In the genomic region with DNA sequence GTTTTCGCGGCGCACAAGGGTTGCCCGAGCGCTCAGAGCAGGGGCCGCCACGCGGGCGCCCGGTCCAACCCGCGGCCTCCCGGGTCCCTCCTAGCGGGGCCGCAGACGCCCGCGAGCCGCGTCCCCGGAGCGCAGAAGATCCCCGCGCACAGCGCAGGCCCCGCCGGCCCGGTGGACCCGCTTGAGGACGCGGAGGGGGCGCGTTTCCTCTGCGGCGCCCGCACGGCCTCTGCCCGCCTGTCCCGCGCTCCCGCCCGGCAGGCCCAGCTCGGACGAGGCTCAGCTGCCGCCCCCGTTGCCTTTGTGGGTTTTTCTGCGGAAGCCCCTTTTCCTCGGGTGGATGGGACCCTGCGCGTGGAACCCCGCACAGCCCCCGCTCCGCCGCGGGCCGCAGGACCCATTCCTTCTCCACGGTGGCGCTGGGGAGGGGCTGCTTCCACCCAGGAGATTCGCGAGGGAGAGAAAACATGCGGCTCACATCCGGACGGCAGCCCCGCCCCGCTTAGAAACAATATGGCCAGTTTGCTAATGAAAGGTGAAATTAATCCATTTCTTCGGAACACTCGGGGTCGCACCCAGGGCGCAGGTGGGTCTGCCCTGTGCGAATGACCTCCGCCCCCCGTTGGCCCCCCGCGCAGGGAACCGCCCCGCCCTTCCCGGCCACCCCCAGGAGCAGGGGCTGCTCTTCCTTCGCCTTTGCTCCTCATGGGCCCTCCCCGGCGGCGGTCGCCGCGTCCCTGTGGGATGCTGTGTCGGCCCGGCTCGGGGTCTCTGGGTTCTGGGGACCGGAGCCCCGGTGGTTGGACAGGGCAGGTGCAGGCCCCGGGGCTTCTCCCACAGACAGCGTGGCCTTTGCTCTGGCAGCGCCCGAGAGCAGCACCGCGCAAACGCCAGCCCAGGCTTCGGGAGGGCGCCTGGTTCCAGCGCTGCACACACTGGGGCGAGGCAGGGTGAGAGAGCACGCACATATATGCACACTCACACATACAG, we compare ENCODE assay signal across 13 cellular contexts. TPM values are rescaled to one million over a fixed set of nuclear protein-coding genes. Genes with fewer than 3 reads are reported as not detected.
DNase-seq lines count a peak whose midpoint lies in the region; ATAC-seq and TF ChIP-seq lines count a peak whose summit lies in the region.
"Had no signal": no experiment of that assay in that cellular context is flagged by ENCODE, and none has a peak within 500 bp of the region (broad histone marks: within the 10 kb centered on the region; RNA-seq: fewer than 3 reads in every experiment).

No MANE protein-coding gene starts in this region.

- peak overlapping the region; percentile 43 for H2AFZ ChIP-seq in GM23248
- peak overlapping the region; percentile 31 for H2AFZ ChIP-seq in mammary epithelial cell (ENCODE audit: low read depth, low read length)

- H3K27ac ChIP-seq in GM23248 (no peak overlapping the region), mammary epithelial cell (ENCODE audit: insufficient read depth, low read depth, low read length) (no peak overlapping the region)

- peak; percentile 27 for DNase-seq in GM23248
- no peak for DNase-seq in mammary epithelial cell
- DNase-seq in iris pigment epithelial cell (ENCODE audit: low read depth) = peak; percentile 49
- DNase-seq in NCI-H2227 (lab: John Stamatoyannopoulos, UW; ENCODE audit: unreplicated experiment) = no peak
- DNase-seq: activated CD4-positive, alpha-beta T cell treated with anti-CD3 and anti-CD28 coated beads for 48 hours; KG1; NCI-H2029 treated with DMSO at 0.1 percent for 48 hours had no signal

- CTCF ChIA-PET in mammary epithelial cell (lab: Charles Lee; ENCODE audit: low non-redundant PET) = no interaction called here

- H3K4me1 ChIP-seq in GM23248 (ENCODE audit: insufficient read depth) (peaks cover 14% of the 10 kb centered on the region; the same call in 1 of the 2 replicates), mammary epithelial cell (ENCODE audit: insufficient read depth, low read length) (peaks cover 13% of the 10 kb centered on the region), skeletal muscle satellite cell (ENCODE audit: control insufficient read depth, insufficient read depth, low read length) (peaks cover 33% of the 10 kb centered on the region)

- peaks cover 22% of the 10 kb centered on the region for H3K27me3 ChIP-seq in GM23248 (replicated peaks; ENCODE audit: insufficient read depth)
- H3K27me3 ChIP-seq in mammary epithelial cell (ENCODE audit: insufficient read depth, low read length) = peaks cover 6% of the 10 kb centered on the region
- H3K27me3 ChIP-seq in skeletal muscle satellite cell (ENCODE audit: control insufficient read depth, insufficient read depth, low read length) = peaks cover 74% of the 10 kb centered on the region

- no peaks in the 10 kb centered on the region for H3K9me3 ChIP-seq in GM23248 (ENCODE audit: low read depth)
- H3K9me3 ChIP-seq in mammary epithelial cell (replicated peaks; ENCODE audit: insufficient read depth, low read length) = no peaks in the 10 kb centered on the region
- H3K9me3 ChIP-seq in skeletal muscle satellite cell (replicated peaks; ENCODE audit: low read length) = no peaks in the 10 kb centered on the region

- intact Hi-C loops in mammary epithelial cell (cut with micrococcal nuclease) = no loop called here

- H3K36me3 ChIP-seq in GM23248 (ENCODE audit: low read depth) (no peaks in the 10 kb centered on the region), mammary epithelial cell (ENCODE audit: insufficient read depth, low read length) (no peaks in the 10 kb centered on the region), skeletal muscle satellite cell (ENCODE audit: insufficient read depth, low read length) (no peaks in the 10 kb centered on the region)

- H4K20me1 ChIP-seq in GM23248 (ENCODE audit: insufficient read depth) (no peaks in the 10 kb centered on the region), mammary epithelial cell (ENCODE audit: insufficient read depth, low read length) (no peaks in the 10 kb centered on the region)

- ATAC-seq in GM21619 (IDR thresholded peaks at IDR 0.05; ENCODE audit: unreplicated experiment) (no peak), HG03097 (IDR thresholded peaks at IDR 0.05; ENCODE audit: low FRiP score, unreplicated experiment) (no peak), GM18867 (IDR thresholded peaks at IDR 0.05; ENCODE audit: unreplicated experiment) (no peak)
- ATAC-seq: GM12878, HCT116 had no signal

- BruUV-seq in mammary epithelial cell (replicated peaks; lab: Mats Ljungman, UMichigan) = no TSS peak

- H3K4me3 ChIP-seq in GM23248 (peak overlapping the region; percentile 27; the same call in 1 of the 2 replicates), mammary epithelial cell (replicated peaks in 1 of 3; ENCODE audit: insufficient read depth in 1 of 3, low read depth in 2 of 3, low read length in 3 of 3) (no peak overlapping the region), skeletal muscle satellite cell (ENCODE audit: low read length) (peak overlapping the region; percentile 41)
- H3K4me3 ChIP-seq: GM12878 had no signal

- dilution Hi-C loops in mammary epithelial cell (cut with HindIII; ENCODE audit: low sequenced_read_pairs) = no loop called here

- WGBS in GM23248 (ENCODE audit: low coverage in 1 of 2, low lambda C conversion rate in 2 of 2, missing lambda C conversion rate in 2 of 2), 2 experiments = 14 to 15% methylated on average over 80 to 86 of the region's 101 CpGs
- WGBS in mammary epithelial cell (ENCODE audit: low coverage, missing lambda C conversion rate) = 52% methylated on average over 23 of the region's 101 CpGs

- peaks cover 14% of the 10 kb centered on the region for H3F3A ChIP-seq in GM23248 (ENCODE audit: insufficient read depth)

- no peaks in the 10 kb centered on the region for H3K9me2 ChIP-seq in GM23248 (ENCODE audit: insufficient read depth)

- H3K79me2 ChIP-seq in GM23248 (ENCODE audit: insufficient read depth) (no peaks in the 10 kb centered on the region), mammary epithelial cell (ENCODE audit: insufficient read depth, low read length) (no peaks in the 10 kb centered on the region)

- in situ Hi-C loops in GM23248 (cut with MboI) = no loop called here
- in situ Hi-C loops in mammary epithelial cell (cut with MboI; ENCODE audit: low sequenced_read_pairs in 2 of 2) = no loop called here

- H3K9ac ChIP-seq in GM23248 (0 out of 2 replicates have a peak overlapping the region, but pooled peaks have one; percentile 1), mammary epithelial cell (ENCODE audit: insufficient read depth, low read length) (no peak overlapping the region), skeletal muscle satellite cell (ENCODE audit: low read depth, low read length) (peak overlapping the region; percentile 30)

- TF ChIP-seq CTCF in mammary epithelial cell (conservative IDR thresholded peaks at IDR 0.05 in 1 of 2, IDR thresholded peaks at IDR 0.05 in 1 of 2; ENCODE audit: extremely low read depth in 1 of 2, insufficient read depth in 1 of 2, low read depth in 1 of 2, low read length in 2 of 2) = no peak

- H3K4me2 ChIP-seq in GM23248 (ENCODE audit: unreplicated experiment) (peak overlapping the region; percentile 22), mammary epithelial cell (ENCODE audit: insufficient read depth, low read depth, low read length) (peak overlapping the region; percentile 50), skeletal muscle satellite cell (ENCODE audit: low read length) (peak overlapping the region; percentile 73)

RNA-seq across cellular contexts. Expression of a gene that starts 9.3 kb away (rescaled TPM):
- total RNA-seq in GM23248 (2014; rRNA removed; shearing (Covaris generic)) = not detected in 2 replicates
- polyA plus RNA-seq in GM23248 (2016; fragmentation: Nextera tagmentation; extraction: Ambion mirVana) = not detected in 2 replicates
- under 1 TPM in 1 of 2 donors, not detected in 1; 0.17 TPM for total RNA-seq in mammary epithelial cell
- polyA plus RNA-seq in mammary epithelial cell = not detected
- polyA minus RNA-seq in mammary epithelial cell = not detected
- not detected in 2 replicates for total RNA-seq in skeletal muscle satellite cell (2012; rRNA removed)

Comparison
In these comparisons a context has a peak if more than half of its experiments do, and no peak if none do; other contexts are left out.
1. DNase-seq: peak in GM23248 (single experiment) and iris pigment epithelial cell (single experiment); none in mammary epithelial cell (single experiment) and NCI-H2227 (single experiment).
2. H3K4me2 ChIP-seq: peak in every context shown above with its lines; median percentile 73 in skeletal muscle satellite cell; 50 in mammary epithelial cell; 22 in GM23248.
3. H3K4me3 ChIP-seq: peak in GM23248 (single experiment) and skeletal muscle satellite cell (single experiment); none in mammary epithelial cell (0 of 3).